Comparison of ENCODE assay signal across 8 cellular contexts in the genomic region with DNA sequence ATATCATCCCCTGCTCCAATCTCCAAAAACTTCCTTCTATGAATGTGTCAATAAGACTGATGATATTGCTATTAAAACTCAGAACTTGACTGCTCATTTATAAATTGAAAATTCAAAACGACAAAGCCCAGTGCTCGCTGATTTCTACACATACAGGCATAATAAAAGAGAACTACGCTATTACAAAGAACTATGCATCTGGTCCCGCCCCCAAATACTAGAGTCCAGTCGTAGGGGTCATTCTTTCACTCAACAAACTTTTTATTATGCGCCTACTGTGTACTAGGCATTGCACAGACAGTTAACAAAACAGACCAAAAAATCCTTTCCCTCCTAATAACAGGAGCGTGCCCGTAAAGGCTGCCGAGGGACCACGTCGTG. TPM values are rescaled to one million over a fixed set of nuclear protein-coding genes. Genes with fewer than 3 reads are reported as not detected.
DNase-seq lines count a peak whose midpoint lies in the region; ATAC-seq, FAIRE-seq and TF ChIP-seq lines count a peak whose summit lies in the region.

No MANE protein-coding gene starts in this region.

- H3K4me1 ChIP-seq in left ventricle myocardium inferior: peaks cover 29% of the 10 kb centered on the region
- no peaks in the 10 kb centered on the region for H3K4me1 ChIP-seq in small intestine (ENCODE audit: control insufficient read depth in 2 of 2, insufficient read depth in 1 of 2, low read depth in 1 of 2, low read length in 1 of 2)

- intact Hi-C loops in left ventricle myocardium inferior (cut with micrococcal nuclease): no loop called here

- ATAC-seq in T-helper 17 cell: peak; percentile 4

- H3K27me3 Mint-ChIP-seq in HFFc6 (ENCODE audit: insufficient read depth) (peaks cover 1% of the 10 kb centered on the region; the same call in 1 of the 2 replicates), T-helper 17 cell (no peaks in the 10 kb centered on the region)

- H3K36me3 ChIP-seq in GM06990 (ENCODE audit: control insufficient read depth, insufficient read depth, low read length): no peaks in the 10 kb centered on the region
- H3K36me3 ChIP-seq in left ventricle myocardium inferior: no peaks in the 10 kb centered on the region
- no peaks in the 10 kb centered on the region for H3K36me3 ChIP-seq in small intestine (ENCODE audit: control insufficient read depth in 2 of 2, insufficient read depth in 2 of 2, low read length in 2 of 2)

- H3K27me3 ChIP-seq in GM06990 (replicated peaks; ENCODE audit: control insufficient read depth, insufficient read depth, low read length) (no peaks in the 10 kb centered on the region), left ventricle myocardium inferior (ENCODE audit: low read depth) (no peaks in the 10 kb centered on the region), small intestine (ENCODE audit: control insufficient read depth in 2 of 2, insufficient read depth in 2 of 2, low read length in 2 of 2) (no peaks in the 10 kb centered on the region)

- TF ChIP-seq CTCF in GM06990 (IDR thresholded peaks at IDR 0.05; ENCODE audit: insufficient read depth, low read length, poor library complexity, severe bottlenecking): no peak
- TF ChIP-seq CTCF in HFFc6 (IDR thresholded peaks at IDR 0.05): no peak
- no peak for TF ChIP-seq CTCF in left ventricle myocardium inferior (IDR thresholded peaks at IDR 0.05; ENCODE audit: borderline replicate concordance)

- H3K9me3 ChIP-seq in T-helper 17 cell (ENCODE audit: control insufficient read depth, low read length, poor library complexity, severe bottlenecking) (no peaks in the 10 kb centered on the region), left ventricle myocardium inferior (replicated peaks) (no peaks in the 10 kb centered on the region), small intestine (ENCODE audit: control insufficient read depth, low read depth) (no peaks in the 10 kb centered on the region)

- H3K27ac Mint-ChIP-seq in HFFc6 (peak overlapping the region; percentile 80), T-helper 17 cell (peak overlapping the region; percentile 75)

- peak overlapping the region; percentile 95 for H3K4me3 ChIP-seq in GM06990 (replicated peaks; ENCODE audit: low read depth, low read length)
- H3K4me3 ChIP-seq in left ventricle myocardium inferior: peak overlapping the region; percentile 90
- peak overlapping the region; percentile 78 to 91 for H3K4me3 ChIP-seq in small intestine (ENCODE audit: low read depth in 1 of 2, low read length in 2 of 2)

- no peak for FAIRE-seq in small intestine (lab: Jason Lieb, UNC)
- no peak for FAIRE-seq in urothelium cell line (lab: Jason Lieb, UNC)

- H3K36me3 Mint-ChIP-seq in HFFc6 (ENCODE audit: low read depth) (no peaks in the 10 kb centered on the region), T-helper 17 cell (ENCODE audit: low read depth) (no peaks in the 10 kb centered on the region)

- WGBS in small intestine, 3 donors: 0 to 1% (median 0%) methylated on average over 11 of the region's 11 CpGs

- no peaks in the 10 kb centered on the region for H3K9me3 Mint-ChIP-seq in HFFc6

- peak overlapping the region; percentile 88 for H3K4me3 Mint-ChIP-seq in HFFc6
- H3K4me3 Mint-ChIP-seq in T-helper 17 cell: peak overlapping the region; percentile 92

- H3K4me1 Mint-ChIP-seq in HFFc6 (ENCODE audit: low read depth) (peaks cover 36% of the 10 kb centered on the region), T-helper 17 cell (peaks cover 11% of the 10 kb centered on the region)

- DNase-seq in GM06990 (ENCODE audit: extremely low read depth, insufficient read length) (no peak), HFFc6 (no peak), T-helper 17 cell (no peak), left ventricle myocardium inferior (no peak), small intestine (peak; percentile 32), urothelium cell line (ENCODE audit: low spot score) (no peak), germinal center (ENCODE audit: low spot score) (no peak)
- no peak for DNase-seq in stimulated activated CD4-positive, alpha-beta T cell treated with anti-CD3 and anti-CD28 coated beads, Interleukin-15, amount 100 ng/mL, for 24 hours

- H3K27ac ChIP-seq in left ventricle myocardium inferior (replicated peaks) (peak overlapping the region; percentile 99), small intestine (ENCODE audit: low read depth in 1 of 2, low read length in 1 of 2) (peak overlapping the region; percentile 61 to 98)

RNA-seq across cellular contexts. Expression of a gene that starts 1.0 kb away (rescaled TPM):
- 10 to 100 TPM; 24.9 to 33.6 (median 27.1) TPM for total RNA-seq in HFFc6 (2021; fragmentation: NEBNext Ultra II Directional; extraction: Animal tissue kit (Norgen Biotek cat#: 25700))
- total RNA-seq in T-helper 17 cell (1 to 10 TPM; 7.0 to 8.9 TPM), left ventricle myocardium inferior (25.3 TPM)
- polyA plus RNA-seq in small intestine: 10 to 100 TPM; 12.4 to 13.4 (median 13.1) TPM
